ENCODE assay signal across 18 cellular contexts in genomic region chr1:161502181-161502580, GRCh38.
"Had no signal": no experiment of that assay in that cellular context is flagged by ENCODE, and none has a peak within 500 bp of the region (broad histone marks: within the 10 kb centered on the region; RNA-seq: fewer than 3 reads in every experiment).

No MANE protein-coding gene starts in this region.

- H3K27me3 Mint-ChIP-seq: natural killer cell treated with Interleukin-12 subunit alpha and Interleukin-12 subunit beta and Interleukin-15 and Interleukin-18, amount 100 ng/mL, for 72 hours had no signal

- H3K27ac Mint-ChIP-seq: activated CD8-positive, alpha-beta memory T cell treated with anti-CD3 and anti-CD28 coated beads, Interleukin-2, amount 10 ng/mL, durations not matched to agents 7 days and 5 days; activated naive CD8-positive, alpha-beta T cell; activated T-cell treated with anti-CD3 and anti-CD28 coated beads, Interleukin-2, amount 50 U/mL, for 24 hours; brain had no signal

- H3K4me1 ChIP-seq: prostate gland, right lobe of liver had no signal

- H3K9me3 Mint-ChIP-seq: activated T-cell treated with anti-CD3 and anti-CD28 coated beads, Interleukin-2, amount 50 U/mL, for 24 hours; brain; central memory CD8-positive, alpha-beta T cell; natural killer cell treated with Interleukin-12 subunit alpha and Interleukin-12 subunit beta and Interleukin-15 and Interleukin-18, amount 100 ng/mL, for 72 hours had no signal

- DNase-seq: activated CD4-positive, CD25-positive, alpha-beta regulatory T cell; activated CD8-positive, alpha-beta memory T cell treated with anti-CD3 and anti-CD28 coated beads, Interleukin-2, amount 10 ng/mL, durations not matched to agents 7 days and 5 days; activated effector memory CD4-positive, alpha-beta T cell treated with anti-CD3 and anti-CD28 coated beads, Interleukin-2, amount 50 U/mL, for 16 hours; activated T-cell treated with anti-CD3 and anti-CD28 coated beads, Interleukin-2, amount 50 U/mL, for 24 hours; amygdala; dermis blood vessel endothelial cell; kidney; left ventricle myocardium superior; mesenchymal stem cell; right lobe of liver; stimulated activated CD4-positive, alpha-beta T cell treated with anti-CD3 and anti-CD28 coated beads, Interleukin-2, amount 100 ng/mL, for 24 hours; stimulated activated naive CD4-positive, alpha-beta T cell treated with Interleukin-2 at 50 U/mL for 16 hours; upper lobe of left lung had no signal

- H3K27me3 ChIP-seq: right lobe of liver, upper lobe of left lung had no signal

- H3K9me3 ChIP-seq: prostate gland, right lobe of liver, upper lobe of left lung had no signal

- H3K36me3 Mint-ChIP-seq: activated CD8-positive, alpha-beta memory T cell treated with anti-CD3 and anti-CD28 coated beads, Interleukin-2, amount 10 ng/mL, durations not matched to agents 7 days and 5 days; activated naive CD8-positive, alpha-beta T cell; brain; natural killer cell treated with Interleukin-12 subunit alpha and Interleukin-12 subunit beta and Interleukin-15 and Interleukin-18, amount 100 ng/mL, for 72 hours had no signal

- H3K36me3 ChIP-seq: prostate gland, right lobe of liver, upper lobe of left lung had no signal

- H3K27ac ChIP-seq: prostate gland, right lobe of liver, upper lobe of left lung had no signal

- H3K4me3 Mint-ChIP-seq: activated CD8-positive, alpha-beta memory T cell treated with anti-CD3 and anti-CD28 coated beads, Interleukin-2, amount 10 ng/mL, durations not matched to agents 7 days and 5 days; activated naive CD8-positive, alpha-beta T cell; activated T-cell treated with anti-CD3 and anti-CD28 coated beads, Interleukin-2, amount 50 U/mL, for 24 hours; brain; central memory CD8-positive, alpha-beta T cell; natural killer cell treated with Interleukin-12 subunit alpha and Interleukin-12 subunit beta and Interleukin-15 and Interleukin-18, amount 100 ng/mL, for 72 hours had no signal

- H3K4me3 ChIP-seq: prostate gland, right lobe of liver, upper lobe of left lung had no signal
